ENCODE assay signal across 8 cellular contexts in genomic region chr7:22356855-22357310, GRCh38. TPM values are rescaled to one million over a fixed set of nuclear protein-coding genes. Genes with fewer than 3 reads are reported as not detected.
DNase-seq lines count a peak whose midpoint lies in the region; ATAC-seq, FAIRE-seq and TF ChIP-seq lines count a peak whose summit lies in the region.

RAPGEF5 (minus strand) TSS chr7:22357154; CDS start chr7:22357060, 94 bp downstream.

- no peak within 1 kb of the TSS for H4K5ac ChIP-seq in H1 (ENCODE audit: insufficient read length, low read depth, low read length)

- peak within 1 kb of the TSS; percentile 64; the same call in 1 of the 2 replicates for H4K8ac ChIP-seq in H1 (ENCODE audit: extremely low read depth, insufficient read depth, low read length)

- H3K9me3 ChIP-seq in OCI-LY7 (ENCODE audit: low read length) (peaks cover 10% of the 10 kb centered on the region; the same call in 1 of the 2 replicates), H1 (ENCODE audit: insufficient read depth in 2 of 2, low read depth in 1 of 2, low read length in 1 of 2) (peaks cover 0 to 3% of the 10 kb centered on the region in 2 experiments; a peak in 1 of 4 replicates), mucosa of descending colon (no peaks in the 10 kb centered on the region)

- TF ChIP-seq EP300 in H1 (IDR thresholded peaks at IDR 0.05; ENCODE audit: borderline replicate concordance in 1 of 2, low read depth in 2 of 2, low read length in 2 of 2) = no peak

- no peaks in the 10 kb centered on the region for H3K9me2 ChIP-seq in OCI-LY7 (ENCODE audit: insufficient read depth, low read length)

- H3K27me3 ChIP-seq in H1 (replicated peaks in 1 of 4; ENCODE audit: control insufficient read depth in 3 of 4, extremely low read depth in 1 of 4, insufficient read depth in 3 of 4, low read length in 3 of 4) = peaks cover 0 to 14% (median 7%) of the 10 kb centered on the region in 4 experiments; a peak in 5 of 7 replicates

- H3K56ac ChIP-seq in H1 (replicated peaks; ENCODE audit: insufficient read length, low read depth, low read length) = no peak within 1 kb of the TSS

- peaks cover 53% of the 10 kb centered on the region for H3K4me1 ChIP-seq in OCI-LY7 (ENCODE audit: insufficient read depth, low read length, poor library complexity, severe bottlenecking)
- H3K4me1 ChIP-seq in H1 (replicated peaks in 1 of 4; ENCODE audit: control insufficient read depth in 3 of 4, insufficient read depth in 4 of 4, low read length in 3 of 4) = peaks cover 0 to 12% (median 9%) of the 10 kb centered on the region in 4 experiments; a peak in 4 of 7 replicates
- H3K4me1 ChIP-seq in mucosa of descending colon (ENCODE audit: low read depth) = peaks cover 11% of the 10 kb centered on the region

- H3K4me3 ChIP-seq in AG09309 (ENCODE audit: control insufficient read depth, low read depth, low read length) (peak within 1 kb of the TSS; percentile 31), OCI-LY7 (ENCODE audit: low read depth, low read length, poor library complexity, severe bottlenecking) (peak within 1 kb of the TSS; percentile 82), H1 (ENCODE audit: extremely low read depth in 1 of 4, insufficient read depth in 2 of 4, low read depth in 3 of 4, low read length in 4 of 4) (peak within 1 kb of the TSS; percentile 56 to 75 (median 66)), mucosa of descending colon (peak within 1 kb of the TSS; percentile 61)

- H3K36me3 ChIP-seq in OCI-LY7 (ENCODE audit: insufficient read depth, low read length) = peaks cover 40% of the 10 kb centered on the region
- H3K36me3 ChIP-seq in H1 (ENCODE audit: control insufficient read depth in 2 of 4, insufficient read depth in 4 of 4, low read length in 3 of 4) = peaks cover 0 to 8% (median 2%) of the 10 kb centered on the region in 4 experiments; a peak in 2 of 8 replicates
- H3K36me3 ChIP-seq in mucosa of descending colon (ENCODE audit: low read depth) = no peaks in the 10 kb centered on the region

- DNase-seq in AG09309 (ENCODE audit: low read depth) (no peak), OCI-LY7 (ENCODE audit: low spot score) (peak; percentile 83), H1 (ENCODE audit: low read depth in 1 of 2, low spot score in 2 of 2) (peak in 1 of 2 experiments; percentile 63), mucosa of descending colon (peak; percentile 77 to 84 (median 80)), UCSD-AML1 (lab: John Stamatoyannopoulos, UW; ENCODE audit: unreplicated experiment) (no peak), HCEC 1CT (no peak)

- intact Hi-C loops in OCI-LY7 (cut with micrococcal nuclease; ENCODE audit: unreplicated experiment) = loop anchor here (1.0 to 10.0 kb wide), 3 partner anchors 82 to 658 kb away; partner anchors contain the start of gene HYCC1
- intact Hi-C loops in mucosa of descending colon (cut with DNase I, micrococcal nuclease) = no loop called here

- no peak within 1 kb of the TSS for H2AK5ac ChIP-seq in H1 (ENCODE audit: low read depth, low read length)

- no peak for FAIRE-seq in H1 (lab: Jason Lieb, UNC)

- BruUV-seq in OCI-LY7 (replicated peaks; lab: Mats Ljungman, UMichigan) = no TSS peak

- H2AFZ ChIP-seq in OCI-LY7 (ENCODE audit: low read length) (peak within 1 kb of the TSS; percentile 45; the same call in 1 of the 2 replicates), H1 (ENCODE audit: low read length) (peak within 1 kb of the TSS; percentile 66)

- H3K4ac ChIP-seq in H1 (replicated peaks; ENCODE audit: insufficient read length, low read depth, low read length) = no peak within 1 kb of the TSS

- no peak within 1 kb of the TSS for H3K14ac ChIP-seq in H1 (ENCODE audit: insufficient read length)

- no peak within 1 kb of the TSS for H3K23ac ChIP-seq in H1 (ENCODE audit: insufficient read length)

- no peak within 1 kb of the TSS for H2BK120ac ChIP-seq in H1 (replicated peaks; ENCODE audit: low read depth, low read length)

- TF ChIP-seq POLR2A in H1 (IDR thresholded peaks at IDR 0.05; ENCODE audit: control extremely low read depth in 1 of 2, low read depth in 2 of 2, low read length in 2 of 2) = no peak

- no peak within 1 kb of the TSS for H2BK15ac ChIP-seq in H1 (ENCODE audit: low read length)

- whole genome bisulfite sequencing in H1 (ENCODE audit: extremely low coverage in 1 of 2, insufficient coverage in 1 of 2, insufficient read length in 1 of 2, insufficient replicate concordance in 2 of 2, low coverage in 1 of 2, low lambda C conversion rate in 2 of 2, missing lambda C conversion rate in 1 of 2), 2 experiments = 0% methylated on average over 24 of the region's 76 CpGs; no CpG with 5 or more reads in 1 of the 2 experiments

- no peak within 1 kb of the TSS for H2BK20ac ChIP-seq in H1 (ENCODE audit: low read length)

- no peak within 1 kb of the TSS for H4K91ac ChIP-seq in H1 (replicated peaks; ENCODE audit: insufficient read length, low read length)

- peak within 1 kb of the TSS; percentile 9; the same call in 1 of the 2 replicates for H2BK5ac ChIP-seq in H1 (ENCODE audit: low read depth, low read length)

- ATAC-seq in GM18517 (IDR thresholded peaks at IDR 0.05; ENCODE audit: unreplicated experiment) = peak; percentile 44
- peak; percentile 51 for ATAC-seq in HG03135 (IDR thresholded peaks at IDR 0.05; ENCODE audit: unreplicated experiment)
- peak; percentile 84 for ATAC-seq in mucosa of descending colon

- H3K79me2 ChIP-seq in OCI-LY7 (ENCODE audit: insufficient read depth, low read depth, low read length) (peaks cover 46% of the 10 kb centered on the region), H1 (ENCODE audit: control insufficient read depth in 1 of 2, insufficient read depth in 2 of 2, low read length in 2 of 2) (peaks cover 6 to 45% of the 10 kb centered on the region in 2 experiments)

- H3K23me2 ChIP-seq in H1 (ENCODE audit: low read depth, low read length) = peaks cover 7% of the 10 kb centered on the region; the same call in 1 of the 2 replicates

- no peak for TF ChIP-seq RAD21 in H1 (IDR thresholded peaks at IDR 0.05 in 1 of 2, conservative IDR thresholded peaks at IDR 0.05 in 1 of 2; ENCODE audit: low read depth in 2 of 2, low read length in 2 of 2)

- H3K18ac ChIP-seq in H1 (ENCODE audit: extremely low read depth, low read length) = peak within 1 kb of the TSS; percentile 65

- H3K79me1 ChIP-seq in H1 (ENCODE audit: low read depth, low read length) = no peaks in the 10 kb centered on the region

- H3K4me2 ChIP-seq in OCI-LY7 (ENCODE audit: low read length) = peak within 1 kb of the TSS; percentile 85
- peak within 1 kb of the TSS; percentile 75 to 79 for H3K4me2 ChIP-seq in H1 (ENCODE audit: insufficient read depth in 1 of 2, low read depth in 2 of 2, low read length in 2 of 2)

- CTCF ChIA-PET in OCI-LY7 (lab: Charles Lee; ENCODE audit: unreplicated experiment) = interaction anchor here (0.6 to 1.4 kb wide), 4 partner anchors 33 to 198 kb away, joined by 3 to 5 read pairs (median 4); no protein-coding TSS in a partner anchor
- CTCF ChIA-PET in H1 (lab: Charles Lee; ENCODE audit: partially characterized antibody) = interaction anchor here (1.2 kb wide), 1 partner anchor 251 kb away, joined by 3 read pairs; no protein-coding TSS in a partner anchor

- H4K20me1 ChIP-seq in OCI-LY7 (ENCODE audit: insufficient read depth, low read length) = peaks cover 5% of the 10 kb centered on the region; the same call in 1 of the 2 replicates
- H4K20me1 ChIP-seq in H1 (replicated peaks in 1 of 2; ENCODE audit: control insufficient read depth in 1 of 2, insufficient read depth in 2 of 2, low read length in 2 of 2) = no peaks in the 10 kb centered on the region

- TF ChIP-seq CTCF in AG09309 (IDR thresholded peaks at IDR 0.05; ENCODE audit: control insufficient read depth, insufficient read depth, low read depth, low read length, missing control alignments) (no peak), OCI-LY7 (conservative IDR thresholded peaks at IDR 0.05; ENCODE audit: low read length) (no peak), H1 (IDR thresholded peaks at IDR 0.05; ENCODE audit: control extremely low read depth in 1 of 3, insufficient read depth in 1 of 3, low read depth in 1 of 3, low read length in 3 of 3) (no peak), mucosa of descending colon (IDR thresholded peaks at IDR 0.05) (no peak)

- POLR2A ChIA-PET in OCI-LY7 (lab: Charles Lee) = interaction anchor here (0.6 to 3.5 kb wide), 14 partner anchors 16 to 89 kb away, joined by 3 to 30 read pairs (median 6); no protein-coding TSS in a partner anchor
- POLR2A ChIA-PET in H1 (lab: Charles Lee; ENCODE audit: partially characterized antibody) = interaction anchor here (0.8 kb wide), 1 partner anchor 8 kb away, joined by 3 read pairs; no protein-coding TSS in a partner anchor

- H3K9ac ChIP-seq in H1 (replicated peaks in 1 of 4; ENCODE audit: extremely low read depth in 1 of 4, low read depth in 3 of 4, low read length in 3 of 4) = peak within 1 kb of the TSS in 3 of 4 experiments; percentile 21 to 73 (median 45); a peak in 1 of 7 replicates

- peak within 1 kb of the TSS; percentile 72 for H3K27ac ChIP-seq in OCI-LY7 (ENCODE audit: low read depth, low read length, poor library complexity, severe bottlenecking)
- H3K27ac ChIP-seq in H1 (ENCODE audit: low read depth, low read length) = no peak within 1 kb of the TSS

- H2BK12ac ChIP-seq in H1 (ENCODE audit: low read depth, low read length) = peak within 1 kb of the TSS; percentile 43; the same call in 1 of the 2 replicates

TF ChIP-seq in H1, 55 proteins besides CTCF, POLR2A, EP300 and RAD21 (continues in another document):
- TF ChIP-seq ASH2L (IDR thresholded peaks at IDR 0.05; ENCODE audit: low read length) = no peak
- no peak for TF ChIP-seq CREB1 (IDR thresholded peaks at IDR 0.05)
- TF ChIP-seq EZH2 (IDR thresholded peaks at IDR 0.05; ENCODE audit: low read depth, low read length, severe bottlenecking) = no peak
- no peak; the same call in 1 of the 2 replicates for TF ChIP-seq MAX (IDR thresholded peaks at IDR 0.05)
- TF ChIP-seq NANOG (IDR thresholded peaks at IDR 0.05; ENCODE audit: insufficient read depth, low read depth, low read length, poor library complexity, severe bottlenecking) = no peak
- no peak for TF ChIP-seq CHD2 (IDR thresholded peaks at IDR 0.05; ENCODE audit: low read length)

RNA-seq across cellular contexts. Expression of gene RAPGEF5, which starts in this region (rescaled TPM):
- total RNA-seq in OCI-LY7 (2014; rRNA removed; shearing (Covaris generic)) = 114 and 136 TPM in 2 replicates
- 115 and 120 TPM in 2 replicates for total RNA-seq in OCI-LY7 (2022)
- total RNA-seq in H1 (2021; fragmentation: NEBNext Ultra II Directional; extraction: Animal tissue kit (Norgen Biotek cat#: 25700)) = 22.1 and 22.9 TPM in 2 replicates
- 2.4 and 4.4 TPM in 2 replicates for polyA plus RNA-seq in H1 (2011; rRNA removed)
- 3.9 TPM for polyA plus RNA-seq in H1 (2011; cell fraction: cytosol; rRNA removed)
- polyA plus RNA-seq in H1 (2011; cell fraction: nucleus; rRNA removed) = 7.7 TPM
- polyA plus RNA-seq in H1 (2012, experiment 1 of 2) = 6.0 to 7.7 TPM (median 6.6 TPM) in 4 replicates
- 0.41 TPM for polyA plus RNA-seq in H1 (2012, experiment 2 of 2)
- polyA plus RNA-seq in H1 (2013, experiment 1 of 2) = 7.0 TPM
- polyA plus RNA-seq in H1 (2013, experiment 2 of 2) = 6.5 TPM
- polyA minus RNA-seq in H1 (2011; rRNA and poly(A)+ RNA removed) = 22.0 and 36.0 TPM in 2 replicates
- polyA minus RNA-seq in H1 (2011; cell fraction: cytosol; rRNA and poly(A)+ RNA removed) = 19.2 TPM
- 75.5 TPM for polyA minus RNA-seq in H1 (2011; cell fraction: nucleus; rRNA and poly(A)+ RNA removed)
- 10 to 100 TPM; 34.7 to 87.8 (median 59.5) TPM for total RNA-seq in mucosa of descending colon

Comparison
In these comparisons a context has a peak if more than half of its experiments do, and no peak if none do; other contexts are left out.
1. DNase-seq: peak in OCI-LY7 (single experiment) and mucosa of descending colon (3 of 3); none in AG09309 (single experiment), UCSD-AML1 (single experiment) and HCEC 1CT (single experiment).
2. H3K4me3 ChIP-seq: peak in every context shown above with its lines; median percentile 82 in OCI-LY7; 66 in H1; 61 in mucosa of descending colon; 31 in AG09309.
3. Peak in every context shown above with its lines, with median percentiles within 50 percentile points of each other: ATAC-seq.